In genomic region chr13:31409678-31410356, GRCh38 we compare ENCODE assay signal across 15 cellular contexts.
DNase-seq lines count a peak whose midpoint lies in the region; ATAC-seq, FAIRE-seq and TF ChIP-seq lines count a peak whose summit lies in the region.
"Had no signal": no experiment of that assay in that cellular context is flagged by ENCODE, and none has a peak within 500 bp of the region (broad histone marks: within the 10 kb centered on the region; RNA-seq: fewer than 3 reads in every experiment).

No MANE protein-coding gene starts in this region.

- no peak overlapping the region for H3K9ac ChIP-seq in OCI-LY1 (ENCODE audit: low read length)
- H3K9ac ChIP-seq in endodermal cell (ENCODE audit: extremely low read depth, low read length, poor library complexity, severe bottlenecking): no peak overlapping the region

- H3K4me1 ChIP-seq in OCI-LY1 (ENCODE audit: insufficient read depth, low read length, severe bottlenecking) (no peaks in the 10 kb centered on the region), endodermal cell (ENCODE audit: control insufficient read depth, insufficient read depth, low read length) (no peaks in the 10 kb centered on the region), small intestine (ENCODE audit: control insufficient read depth in 2 of 2, insufficient read depth in 1 of 2, low read depth in 1 of 2, low read length in 1 of 2) (no peaks in the 10 kb centered on the region)

- no peak overlapping the region for H3K4me3 Mint-ChIP-seq in endodermal cell
- H3K4me3 Mint-ChIP-seq: activated CD8-positive, alpha-beta memory T cell treated with anti-CD3 and anti-CD28 coated beads, Interleukin-2, amount 10 ng/mL, durations not matched to agents 7 days and 5 days; T-helper 17 cell had no signal

- TF ChIP-seq CTCF in OCI-LY1 (IDR thresholded peaks at IDR 0.05; ENCODE audit: low read length) (peak; percentile 50), endodermal cell (conservative IDR thresholded peaks at IDR 0.05) (peak; percentile 65)

- H4K20me1 ChIP-seq in OCI-LY1 (ENCODE audit: insufficient read depth, low read length): no peaks in the 10 kb centered on the region

- no peak for FAIRE-seq in small intestine (lab: Jason Lieb, UNC)

- H3K4me2 ChIP-seq in OCI-LY1 (ENCODE audit: low read length): no peak overlapping the region

- no peaks in the 10 kb centered on the region for H3K4me1 Mint-ChIP-seq in endodermal cell
- H3K4me1 Mint-ChIP-seq: activated CD8-positive, alpha-beta memory T cell treated with anti-CD3 and anti-CD28 coated beads, Interleukin-2, amount 10 ng/mL, durations not matched to agents 7 days and 5 days; T-helper 17 cell had no signal

- no peak for ATAC-seq in GM21576 (IDR thresholded peaks at IDR 0.05; ENCODE audit: unreplicated experiment)
- ATAC-seq: activated CD8-positive, alpha-beta memory T cell treated with anti-CD3 and anti-CD28 coated beads, Interleukin-2, amount 10 ng/mL, durations not matched to agents 7 days and 5 days; left lobe of liver; T-helper 17 cell had no signal

- DNase-seq in SIG-M5 treated with dmso at 0.1 percent for 504 hours (lab: John Stamatoyannopoulos, UW; ENCODE audit: unreplicated experiment) (peak; percentile 57), SIG-M5 (lab: John Stamatoyannopoulos, UW) (no peak), endodermal cell (no peak), small intestine (peak; percentile 36), DMS 273 treated with DMSO at 0.1 percent for 48 hours (lab: John Stamatoyannopoulos, UW) (no peak), middle frontal gyrus (ENCODE audit: extremely low spot score, low spot score) (no peak)
- DNase-seq: activated CD8-positive, alpha-beta memory T cell treated with anti-CD3 and anti-CD28 coated beads, Interleukin-2, amount 10 ng/mL, durations not matched to agents 7 days and 5 days; aorta; KG1; ovary; stimulated activated CD4-positive, alpha-beta T cell treated with anti-CD3 and anti-CD28 coated beads, Interleukin-2, amount 100 ng/mL, for 48 hours; T-helper 17 cell had no signal

- H3K9me3 Mint-ChIP-seq in endodermal cell: no peaks in the 10 kb centered on the region

- H3K27ac ChIP-seq in OCI-LY1 (ENCODE audit: low read depth, low read length, poor library complexity, severe bottlenecking) (no peak overlapping the region), endodermal cell (ENCODE audit: low read depth, low read length) (no peak overlapping the region), small intestine (ENCODE audit: low read depth in 1 of 2, low read length in 1 of 2) (no peak overlapping the region)
- H3K27ac ChIP-seq: ovary had no signal

- H3K4me3 ChIP-seq in OCI-LY1 (ENCODE audit: low read depth, low read length, poor library complexity, severe bottlenecking) (no peak overlapping the region), endodermal cell (ENCODE audit: low read length) (no peak overlapping the region), small intestine (ENCODE audit: low read depth in 1 of 2, low read length in 2 of 2) (no peak overlapping the region)
- H3K4me3 ChIP-seq: ovary had no signal

- H3K36me3 Mint-ChIP-seq in endodermal cell (ENCODE audit: low read depth): no peaks in the 10 kb centered on the region
- H3K36me3 Mint-ChIP-seq: activated CD8-positive, alpha-beta memory T cell treated with anti-CD3 and anti-CD28 coated beads, Interleukin-2, amount 10 ng/mL, durations not matched to agents 7 days and 5 days had no signal

- no peak overlapping the region for H2AFZ ChIP-seq in OCI-LY1 (ENCODE audit: low read length)

- H3K27me3 Mint-ChIP-seq in endodermal cell (ENCODE audit: insufficient read depth): no peaks in the 10 kb centered on the region

- no peaks in the 10 kb centered on the region for H3K79me2 ChIP-seq in OCI-LY1 (ENCODE audit: insufficient read depth, low read length)

- H3F3A ChIP-seq in OCI-LY1 (ENCODE audit: insufficient read depth, low read length): no peaks in the 10 kb centered on the region

- 83 to 90% methylated on average over 4 to 6 of the region's 6 CpGs for WGBS in endodermal cell (ENCODE audit: insufficient coverage in 1 of 2, insufficient read length in 1 of 2), 2 experiments
- WGBS in small intestine, 3 donors: 32 to 61% (median 50%) methylated on average over 6 of the region's 6 CpGs

- H3K9me3 ChIP-seq in OCI-LY1 (ENCODE audit: low read length): no peaks in the 10 kb centered on the region
- no peaks in the 10 kb centered on the region for H3K9me3 ChIP-seq in endodermal cell (ENCODE audit: control insufficient read depth, low read length)
- no peaks in the 10 kb centered on the region for H3K9me3 ChIP-seq in small intestine (ENCODE audit: control insufficient read depth, low read depth)
- H3K9me3 ChIP-seq: ovary had no signal

- H3K36me3 ChIP-seq in OCI-LY1 (ENCODE audit: insufficient read depth, low read length) (no peaks in the 10 kb centered on the region), endodermal cell (ENCODE audit: control insufficient read depth, insufficient read depth, low read length) (no peaks in the 10 kb centered on the region), small intestine (ENCODE audit: control insufficient read depth in 2 of 2, insufficient read depth in 2 of 2, low read length in 2 of 2) (no peaks in the 10 kb centered on the region)
- H3K36me3 ChIP-seq: ovary had no signal

- H3K27ac Mint-ChIP-seq in endodermal cell: no peak overlapping the region
- H3K27ac Mint-ChIP-seq: activated CD8-positive, alpha-beta memory T cell treated with anti-CD3 and anti-CD28 coated beads, Interleukin-2, amount 10 ng/mL, durations not matched to agents 7 days and 5 days; T-helper 17 cell had no signal

- no peaks in the 10 kb centered on the region for H3K27me3 ChIP-seq in OCI-LY1 (ENCODE audit: insufficient read depth, low read length)
- no peaks in the 10 kb centered on the region for H3K27me3 ChIP-seq in endodermal cell (ENCODE audit: control insufficient read depth, insufficient read depth, low read length, poor library complexity, severe bottlenecking)
- H3K27me3 ChIP-seq in small intestine (ENCODE audit: control insufficient read depth in 2 of 2, insufficient read depth in 2 of 2, low read length in 2 of 2): no peaks in the 10 kb centered on the region
- H3K27me3 ChIP-seq: ovary had no signal

- no peaks in the 10 kb centered on the region for H3K9me2 ChIP-seq in OCI-LY1 (ENCODE audit: low read depth, low read length)

Comparison
In these comparisons a context has a peak if more than half of its experiments do, and no peak if none do; other contexts are left out.
1. DNase-seq: peak in SIG-M5 treated with dmso at 0.1 percent for 504 hours (single experiment) and small intestine (single experiment); none in SIG-M5 (single experiment), endodermal cell (single experiment), DMS 273 treated with DMSO at 0.1 percent for 48 hours (single experiment) and middle frontal gyrus (single experiment).